1 cellular context compared by ENCODE assay signal in genomic region chr1:20164694-20165202, GRCh38.
A peak's percentile ranks its signal among the peaks of the same experiment; 100 is the strongest.
TF ChIP-seq lines count a peak whose summit lies in the region.

No MANE protein-coding gene starts in this region.

TF ChIP-seq in K562, 482 proteins besides CTCF, POLR2A, EP300 and RAD21:
- TF ChIP-seq NR2F6 (CRISPR knock-in tag; IDR thresholded peaks at IDR 0.05) (no peak), CGGBP1 (CRISPR knock-in tag; IDR thresholded peaks at IDR 0.05) (no peak), PTBP1 (IDR thresholded peaks at IDR 0.05; ENCODE audit: low read depth, low read length) (no peak), GATA2 (CRISPR knock-in tag; IDR thresholded peaks at IDR 0.05) (no peak), NFIC (IDR thresholded peaks at IDR 0.05) (peak; percentile 32; the same call in 1 of the 2 replicates), ARID1B (IDR thresholded peaks at IDR 0.05) (no peak), HES1 (IDR thresholded peaks at IDR 0.05; ENCODE audit: low read depth) (no peak), GABPA (tag; conservative IDR thresholded peaks at IDR 0.05; ENCODE audit: low read depth) (peak; percentile 24; the same call in 1 of the 2 replicates), MITF (IDR thresholded peaks at IDR 0.05) (no peak), COPS2 (conservative IDR thresholded peaks at IDR 0.05) (no peak), GTF2F1 (IDR thresholded peaks at IDR 0.05; ENCODE audit: low read depth, low read length) (no peak), ETV1 (tag; conservative IDR thresholded peaks at IDR 0.05; ENCODE audit: low read depth) (peak; percentile 42; the same call in 1 of the 2 replicates), MLX (CRISPR knock-in tag; conservative IDR thresholded peaks at IDR 0.05) (no peak), IRF1 (CRISPR knock-in tag; IDR thresholded peaks at IDR 0.05; ENCODE audit: borderline replicate concordance) (no peak), ATF2 (CRISPR knock-in tag; IDR thresholded peaks at IDR 0.05) (no peak)
